In the genomic region with DNA sequence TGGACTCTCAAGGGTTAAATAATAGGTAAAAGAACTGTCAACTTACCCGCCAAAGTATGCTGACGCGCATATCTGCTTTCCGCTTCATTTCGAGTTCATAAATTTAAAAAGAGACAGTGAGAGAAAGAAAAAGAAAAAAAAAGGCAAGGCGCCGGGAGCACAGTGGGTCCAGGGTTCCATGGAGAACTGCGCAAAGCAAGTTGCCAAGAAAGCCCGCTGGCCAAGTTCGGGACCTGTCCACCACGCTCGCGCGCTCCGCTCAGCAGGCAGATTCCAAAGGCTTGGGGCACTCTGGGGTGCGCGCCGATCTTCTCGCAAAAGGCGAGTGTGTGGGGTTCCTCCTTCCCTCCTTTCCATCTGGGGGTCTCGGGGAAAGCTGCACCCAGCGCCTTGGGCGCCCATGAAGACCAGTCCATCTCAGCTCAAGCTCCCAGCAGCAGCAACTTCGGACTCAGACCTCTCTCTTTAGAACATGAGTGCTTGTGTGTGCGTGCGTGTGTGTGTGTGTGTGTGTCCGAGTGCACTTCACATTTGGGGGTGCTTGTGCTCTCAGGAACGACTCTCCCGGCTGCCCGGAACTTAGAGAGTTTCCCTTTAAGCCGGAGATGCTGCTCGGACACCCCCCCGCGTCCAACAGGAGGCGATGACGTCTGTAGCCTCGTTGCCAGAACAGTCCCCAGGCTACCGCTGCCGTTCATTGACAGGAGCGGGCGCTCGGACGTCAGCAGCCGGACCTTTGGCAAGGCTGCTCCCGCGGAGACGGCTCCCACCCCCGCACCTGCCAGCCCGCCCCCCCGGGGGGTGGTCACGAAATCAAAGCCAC, we compare ENCODE assay signal across 8 cellular contexts.
DNase-seq lines count a peak whose midpoint lies in the region; ATAC-seq lines count a peak whose summit lies in the region.

No MANE protein-coding gene starts in this region.

- DNase-seq in ELF-1 (ENCODE audit: low read depth, low spot score) (peak; percentile 71), SK-MEL-5 (ENCODE audit: low read depth, low spot score) (peak; percentile 98), Right ventricle myocardium superior (peak; percentile 91), posterior cingulate gyrus (peak; percentile 54 to 97 (median 84)), GDM1 (lab: John Stamatoyannopoulos, UW) (no peak)

- ATAC-seq in Right ventricle myocardium superior (ENCODE audit: poor library complexity) (peak; percentile 92), HG03565 (IDR thresholded peaks at IDR 0.05; ENCODE audit: unreplicated experiment) (no peak), GM21717 (IDR thresholded peaks at IDR 0.05; ENCODE audit: unreplicated experiment) (no peak), HG02884 (IDR thresholded peaks at IDR 0.05; ENCODE audit: unreplicated experiment) (no peak)

- in situ Hi-C loops in SK-MEL-5 (cut with HindIII; ENCODE audit: low pct_unique_long_range_greater_than_20kb, low sequenced_read_pairs) = no loop called here

- intact Hi-C loops in Right ventricle myocardium superior (cut with DNase I) (no loop called here), posterior cingulate gyrus (cut with DNase I) (loop anchor here (2.0 kb wide), 1 partner anchor 19 kb away; no protein-coding TSS in a partner anchor)
